ENCODE assay signal across 13 cellular contexts in the genomic region with DNA sequence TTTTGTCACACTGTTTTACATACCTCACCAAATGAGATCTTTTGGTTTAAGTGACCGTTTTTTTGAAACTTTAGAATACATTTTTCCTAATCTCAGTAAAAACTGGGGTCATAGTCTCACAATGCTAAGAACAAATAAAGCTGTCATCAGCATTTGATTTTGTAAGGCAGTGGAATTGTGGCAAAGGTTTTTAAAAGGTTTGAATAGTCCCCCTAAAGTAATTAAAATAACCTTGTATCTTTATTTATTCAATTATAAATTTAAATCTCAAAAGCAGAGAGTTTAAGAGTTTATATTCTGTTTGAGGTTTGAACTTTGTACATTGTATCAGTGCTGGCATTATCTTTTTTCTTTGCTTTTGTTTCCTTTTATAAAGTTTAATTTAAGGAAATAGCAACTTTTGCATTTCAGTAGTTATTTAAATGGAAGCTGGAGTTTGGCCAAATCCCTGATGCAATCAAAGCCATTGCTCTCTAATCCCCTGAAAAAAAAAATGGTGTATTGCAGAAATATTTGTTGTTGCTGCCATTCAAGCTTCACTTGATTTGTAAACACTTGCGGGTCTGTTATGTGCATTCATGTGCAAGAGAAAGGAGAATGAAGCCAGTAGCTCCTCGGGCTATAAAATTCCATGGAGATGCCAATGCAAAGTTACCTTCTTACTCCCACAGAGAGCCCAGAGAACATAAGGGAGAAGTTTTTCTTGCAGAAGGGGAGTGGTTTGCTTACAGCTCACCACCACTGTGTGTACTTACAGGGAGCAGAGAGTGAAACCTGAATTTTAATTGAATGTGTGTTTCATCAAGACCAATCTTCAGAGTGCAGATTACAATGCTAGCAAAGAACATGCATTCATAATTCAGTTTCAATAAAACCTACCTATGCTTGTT.
DNase-seq lines count a peak whose midpoint lies in the region; ATAC-seq and FAIRE-seq lines count a peak whose summit lies in the region.
"Had no signal": no experiment of that assay in that cellular context is flagged by ENCODE, and none has a peak within 500 bp of the region (broad histone marks: within the 10 kb centered on the region; RNA-seq: fewer than 3 reads in every experiment).

No MANE protein-coding gene starts in this region.

- H3K9ac ChIP-seq in mesenchymal stem cell (ENCODE audit: low read length), result no peak overlapping the region
- H3K9ac ChIP-seq: parathyroid adenoma had no signal

- H2BK120ac ChIP-seq in mesenchymal stem cell (ENCODE audit: low read depth, low read length), result no peak overlapping the region

- H3K4ac ChIP-seq in mesenchymal stem cell (ENCODE audit: low read depth in 1 of 2, low read length in 2 of 2), result no peak overlapping the region

- DNase-seq in EL (peak; percentile 53), NCI-H146 treated with DMSO at 0.1 percent for 48 hours (lab: John Stamatoyannopoulos, UW; ENCODE audit: unreplicated experiment) (peak; percentile 18), dedifferentiated amniotic fluid mesenchymal stem cell (ENCODE audit: extremely low spot score) (peak; percentile 93), mesenchymal stem cell (peak; percentile 54), RCC 7860 (ENCODE audit: low spot score) (no peak), RKO (ENCODE audit: low spot score) (no peak)
- DNase-seq: activated naive CD4-positive, alpha-beta T cell treated with Interleukin-2 at 50 U/mL for 16 hours; esophagus squamous epithelium had no signal

- peaks cover 2% of the 10 kb centered on the region for H3K4me1 ChIP-seq in mesenchymal stem cell (ENCODE audit: control insufficient read depth, insufficient read depth, low read depth, low read length)
- H3K4me1 ChIP-seq: parathyroid adenoma had no signal

- 20% methylated on average over 2 of the region's 3 CpGs for WGBS in mesenchymal stem cell

- FAIRE-seq in RCC 7860 (lab: Jason Lieb, UNC), result no peak
- FAIRE-seq: G401.6 had no signal

- H3K18ac ChIP-seq in mesenchymal stem cell (ENCODE audit: low read depth in 1 of 2, low read length in 2 of 2), result no peak overlapping the region

- H2AK5ac ChIP-seq in mesenchymal stem cell (ENCODE audit: low read length, severe bottlenecking), result no peak overlapping the region

- no peak overlapping the region for H3K14ac ChIP-seq in mesenchymal stem cell (ENCODE audit: low read length in 2 of 2)

- no peak overlapping the region for H3K4me2 ChIP-seq in mesenchymal stem cell (ENCODE audit: low read length, poor library complexity, severe bottlenecking)

- no peak overlapping the region for H4K91ac ChIP-seq in mesenchymal stem cell (ENCODE audit: low read length)

- H3K23ac ChIP-seq in mesenchymal stem cell (ENCODE audit: low read length in 2 of 2), result no peak overlapping the region

- H2BK12ac ChIP-seq in mesenchymal stem cell (ENCODE audit: low read length in 2 of 2), result no peak overlapping the region

- ATAC-seq in HG03469 (IDR thresholded peaks at IDR 0.05; ENCODE audit: unreplicated experiment) (no peak), HG02678 (IDR thresholded peaks at IDR 0.05; ENCODE audit: unreplicated experiment) (no peak)

- H3K79me1 ChIP-seq in mesenchymal stem cell (replicated peaks; ENCODE audit: low read length, poor library complexity, severe bottlenecking), result no peaks in the 10 kb centered on the region

- peaks cover 0 to 43% of the 10 kb centered on the region in 2 experiments for H3K36me3 ChIP-seq in mesenchymal stem cell (ENCODE audit: control insufficient read depth in 1 of 2, insufficient read depth in 2 of 2, low read depth in 1 of 2, low read length in 2 of 2)
- H3K36me3 ChIP-seq: esophagus squamous epithelium had no signal

- no peaks in the 10 kb centered on the region for H3K27me3 ChIP-seq in mesenchymal stem cell (ENCODE audit: control insufficient read depth in 1 of 2, insufficient read depth in 1 of 2, low read length in 2 of 2)
- H3K27me3 ChIP-seq: esophagus squamous epithelium had no signal

- H4K8ac ChIP-seq in mesenchymal stem cell (ENCODE audit: low read length), result no peak overlapping the region

- H3K9me3 ChIP-seq in mesenchymal stem cell (ENCODE audit: control insufficient read depth, low read length), result no peaks in the 10 kb centered on the region
- H3K9me3 ChIP-seq: esophagus squamous epithelium had no signal

- H2AFZ ChIP-seq in mesenchymal stem cell (ENCODE audit: low read depth, low read length), result no peak overlapping the region
- H2AFZ ChIP-seq: parathyroid adenoma had no signal

- no peak overlapping the region for H2BK5ac ChIP-seq in mesenchymal stem cell (ENCODE audit: low read depth, low read length, poor library complexity, severe bottlenecking)

- no peak overlapping the region for H2BK15ac ChIP-seq in mesenchymal stem cell (ENCODE audit: low read depth, poor library complexity, severe bottlenecking)

- no peak overlapping the region for H3K27ac ChIP-seq in mesenchymal stem cell (ENCODE audit: low read length, poor library complexity, severe bottlenecking)
- H3K27ac ChIP-seq: esophagus squamous epithelium, parathyroid adenoma, VCaP had no signal

- H3K4me3 ChIP-seq in mesenchymal stem cell (ENCODE audit: insufficient read depth in 1 of 2, low read depth in 1 of 2, low read length in 2 of 2), result no peak overlapping the region
- H3K4me3 ChIP-seq: esophagus squamous epithelium had no signal

Comparison
In these comparisons a context has a peak if more than half of its experiments do, and no peak if none do; other contexts are left out.
1. DNase-seq: peak in EL (single experiment), NCI-H146 treated with DMSO at 0.1 percent for 48 hours (single experiment), dedifferentiated amniotic fluid mesenchymal stem cell (single experiment) and mesenchymal stem cell (single experiment); none in RCC 7860 (single experiment) and RKO (single experiment).